Comparison of ENCODE assay signal across 1 cellular context in genomic region chr2:62197609-62198236, GRCh38.
TF ChIP-seq lines count a peak whose summit lies in the region.

No MANE protein-coding gene starts in this region.

TF ChIP-seq in HepG2, 621 proteins besides CTCF, POLR2A, EP300 and RAD21 (continued from another document and continues in another):
- TF ChIP-seq BCLAF1 (IDR thresholded peaks at IDR 0.05), result no peak
- TF ChIP-seq ZNF513 (CRISPR knock-in tag; conservative IDR thresholded peaks at IDR 0.05), result no peak
- TF ChIP-seq ZNF704 (CRISPR knock-in tag; IDR thresholded peaks at IDR 0.05; ENCODE audit: borderline replicate concordance), result no peak
- TF ChIP-seq ZNF609 (CRISPR knock-in tag; IDR thresholded peaks at IDR 0.05; ENCODE audit: borderline replicate concordance), result no peak
- no peak for TF ChIP-seq ATF5 (CRISPR knock-in tag; IDR thresholded peaks at IDR 0.05; ENCODE audit: low read depth)
- no peak for TF ChIP-seq ARID3A (IDR thresholded peaks at IDR 0.05; ENCODE audit: low read depth, low read length)
- TF ChIP-seq ZNF678 (CRISPR knock-in tag; IDR thresholded peaks at IDR 0.05), result no peak
- no peak; the same call in 1 of the 2 replicates for TF ChIP-seq KAT7 (CRISPR knock-in tag; IDR thresholded peaks at IDR 0.05; ENCODE audit: borderline replicate concordance)
- TF ChIP-seq ZBTB43 (CRISPR knock-in tag; conservative IDR thresholded peaks at IDR 0.05), result no peak
- 0 out of 2 replicates have a peak, but pooled peaks have one; percentile 4 for TF ChIP-seq TAF1 (CRISPR knock-in tag; IDR thresholded peaks at IDR 0.05)
- TF ChIP-seq FOXJ3 (CRISPR knock-in tag; IDR thresholded peaks at IDR 0.05; ENCODE audit: borderline replicate concordance), result no peak
- TF ChIP-seq MAZ (IDR thresholded peaks at IDR 0.05; ENCODE audit: borderline replicate concordance, low read depth, low read length), result 0 out of 2 replicates have a peak, but pooled peaks have one; percentile 2
- 0 out of 2 replicates have a peak, but pooled peaks have one; percentile 39 for TF ChIP-seq MAZ (CRISPR knock-in tag; IDR thresholded peaks at IDR 0.05; ENCODE audit: low read depth)
- TF ChIP-seq RNF219 (CRISPR knock-in tag; IDR thresholded peaks at IDR 0.05), result no peak
- TF ChIP-seq KAT8 (CRISPR knock-in tag; IDR thresholded peaks at IDR 0.05), result no peak
- no peak for TF ChIP-seq NFIB (CRISPR knock-in tag; IDR thresholded peaks at IDR 0.05; ENCODE audit: borderline replicate concordance)
- TF ChIP-seq ZNF670 (CRISPR knock-in tag; IDR thresholded peaks at IDR 0.05; ENCODE audit: borderline replicate concordance), result no peak
- TF ChIP-seq MTERF4 (CRISPR knock-in tag; IDR thresholded peaks at IDR 0.05), result no peak
- TF ChIP-seq LCORL (IDR thresholded peaks at IDR 0.05), result no peak
- peak; percentile 67; the same call in 1 of the 2 replicates for TF ChIP-seq LCORL (CRISPR knock-in tag; IDR thresholded peaks at IDR 0.05)
- TF ChIP-seq ARID4A (CRISPR knock-in tag; IDR thresholded peaks at IDR 0.05; ENCODE audit: borderline replicate concordance), result peak; percentile 77
- no peak for TF ChIP-seq PRDM10 (CRISPR knock-in tag; IDR thresholded peaks at IDR 0.05; ENCODE audit: low read depth)
